ENCODE assay signal across 32 cellular contexts in genomic region chr14:82667006-82667405, GRCh38.
A peak's percentile ranks its signal among the peaks of the same experiment; 100 is the strongest.
DNase-seq lines count a peak whose midpoint lies in the region; ATAC-seq and TF ChIP-seq lines count a peak whose summit lies in the region.
"Had no signal": no experiment of that assay in that cellular context is flagged by ENCODE, and none has a peak within 500 bp of the region (broad histone marks: within the 10 kb centered on the region; RNA-seq: fewer than 3 reads in every experiment).

No MANE protein-coding gene starts in this region.

- intact Hi-C loops in MCF 10A (cut with micrococcal nuclease) (no loop called here), mammary epithelial cell (cut with micrococcal nuclease) (no loop called here), aorta (cut with DNase I) (no loop called here), uterus (cut with DNase I; ENCODE audit: low total_unique reads) (no loop called here)

- no peak overlapping the region for H3K14ac ChIP-seq in mesenchymal stem cell (ENCODE audit: low read length in 2 of 2)

- no peaks in the 10 kb centered on the region for H3K36me3 Mint-ChIP-seq in MCF 10A (ENCODE audit: insufficient read depth, unreplicated experiment)
- H3K36me3 Mint-ChIP-seq: activated naive CD4-positive, alpha-beta T cell treated with anti-CD3 and anti-CD28 coated beads, Interleukin-2, amount 50 U/mL, for 24 hours; naive thymus-derived CD4-positive, alpha-beta T cell had no signal

- H3K4me1 ChIP-seq in mammary epithelial cell (ENCODE audit: insufficient read depth, low read length) (no peaks in the 10 kb centered on the region), mesenchymal stem cell (ENCODE audit: control insufficient read depth, insufficient read depth, low read depth, low read length) (no peaks in the 10 kb centered on the region), aorta (ENCODE audit: control insufficient read depth in 1 of 2, insufficient read depth in 2 of 2, low read length in 2 of 2) (peaks cover 0 to 2% of the 10 kb centered on the region in 2 donors), uterus (no peaks in the 10 kb centered on the region)
- H3K4me1 ChIP-seq: esophagus muscularis mucosa had no signal

- TF ChIP-seq POLR2A in uterus (IDR thresholded peaks at IDR 0.05) = no peak

- no peak overlapping the region for H2BK12ac ChIP-seq in mesenchymal stem cell (ENCODE audit: low read length in 2 of 2)

- H2BK15ac ChIP-seq in mesenchymal stem cell (ENCODE audit: low read depth, poor library complexity, severe bottlenecking) = no peak overlapping the region

- H3K23ac ChIP-seq in mesenchymal stem cell (ENCODE audit: low read length in 2 of 2) = no peak overlapping the region

- in situ Hi-C loops in mammary epithelial cell (cut with MboI; ENCODE audit: low sequenced_read_pairs in 2 of 2) = no loop called here

- H3K4ac ChIP-seq in mesenchymal stem cell (ENCODE audit: low read depth in 1 of 2, low read length in 2 of 2) = no peak overlapping the region

- H3K27ac ChIP-seq in mammary epithelial cell (ENCODE audit: insufficient read depth, low read depth, low read length) (no peak overlapping the region), mesenchymal stem cell (ENCODE audit: low read length, poor library complexity, severe bottlenecking) (no peak overlapping the region), aorta (ENCODE audit: low read depth in 1 of 2, low read length in 2 of 2) (no peak overlapping the region), uterus (no peak overlapping the region)
- H3K27ac ChIP-seq: GM23248, VCaP had no signal

- H3K9me3 ChIP-seq in mammary epithelial cell (replicated peaks; ENCODE audit: insufficient read depth, low read length) = no peaks in the 10 kb centered on the region
- H3K9me3 ChIP-seq in mesenchymal stem cell (ENCODE audit: control insufficient read depth, low read length) = no peaks in the 10 kb centered on the region
- H3K9me3 ChIP-seq in aorta (ENCODE audit: control insufficient read depth, low read length) = no peaks in the 10 kb centered on the region
- H3K9me3 ChIP-seq in uterus = no peaks in the 10 kb centered on the region
- H3K9me3 ChIP-seq: ascending aorta, esophagus muscularis mucosa had no signal

- H3K27me3 Mint-ChIP-seq in MCF 10A (ENCODE audit: insufficient read depth, unreplicated experiment) = no peaks in the 10 kb centered on the region
- H3K27me3 Mint-ChIP-seq: activated CD4-positive, alpha-beta T cell treated with anti-CD3 and anti-CD28 coated beads for 36 hours; activated naive CD4-positive, alpha-beta T cell treated with anti-CD3 and anti-CD28 coated beads, Interleukin-2, amount 50 U/mL, for 24 hours; effector memory CD8-positive, alpha-beta T cell; naive thymus-derived CD4-positive, alpha-beta T cell; progenitor cell of endocrine pancreas had no signal

- POLR2A ChIA-PET in MCF 10A (lab: Yijun Ruan, JAX) = no interaction called here

- no peaks in the 10 kb centered on the region for H4K20me1 ChIP-seq in mammary epithelial cell (ENCODE audit: insufficient read depth, low read length)

- H3K27ac Mint-ChIP-seq in MCF 10A (ENCODE audit: low read depth, unreplicated experiment) = peak overlapping the region; percentile 74
- H3K27ac Mint-ChIP-seq: activated CD4-positive, alpha-beta T cell treated with anti-CD3 and anti-CD28 coated beads for 36 hours; activated CD8-positive, alpha-beta T cell treated with anti-CD3 and anti-CD28 coated beads, Interleukin-2, amount 10 ng/mL, durations not matched to agents 7 days and 5 days; activated naive CD4-positive, alpha-beta T cell treated with anti-CD3 and anti-CD28 coated beads, Interleukin-2, amount 50 U/mL, for 24 hours; activated T-helper 2 cell treated with anti-CD3 and anti-CD28 coated beads, Interferon-gamma antibody, Interleukin-2, Interleukin-4, amounts not matched to agents 10 μg/mL and 5 μg/mL and 100 μg/mL, durations not matched to agents 14 hours and 24 hours and 36 hours; effector memory CD8-positive, alpha-beta T cell; naive thymus-derived CD4-positive, alpha-beta T cell; progenitor cell of endocrine pancreas had no signal

- 75% methylated on average over 4 of the region's 4 CpGs for WGBS in mammary epithelial cell (ENCODE audit: low coverage, missing lambda C conversion rate)
- WGBS in mesenchymal stem cell = 91% methylated on average over 2 of the region's 4 CpGs
- 2 to 6% methylated on average over 4 of the region's 4 CpGs for WGBS in aorta, 2 donors

- H3K4me3 Mint-ChIP-seq in MCF 10A (ENCODE audit: unreplicated experiment) = no peak overlapping the region
- H3K4me3 Mint-ChIP-seq: activated CD4-positive, alpha-beta T cell treated with anti-CD3 and anti-CD28 coated beads for 36 hours; activated CD8-positive, alpha-beta T cell treated with anti-CD3 and anti-CD28 coated beads, Interleukin-2, amount 10 ng/mL, durations not matched to agents 7 days and 5 days; activated naive CD4-positive, alpha-beta T cell treated with anti-CD3 and anti-CD28 coated beads, Interleukin-2, amount 50 U/mL, for 24 hours; effector memory CD8-positive, alpha-beta T cell; naive thymus-derived CD4-positive, alpha-beta T cell had no signal

- H4K91ac ChIP-seq in mesenchymal stem cell (ENCODE audit: low read length) = no peak overlapping the region

- no peaks in the 10 kb centered on the region for H3K79me1 ChIP-seq in mesenchymal stem cell (replicated peaks; ENCODE audit: low read length, poor library complexity, severe bottlenecking)

- no peak overlapping the region for H2BK120ac ChIP-seq in mesenchymal stem cell (ENCODE audit: low read depth, low read length)

- no peak overlapping the region for H4K8ac ChIP-seq in mesenchymal stem cell (ENCODE audit: low read length)

- H2AFZ ChIP-seq in mammary epithelial cell (ENCODE audit: low read depth, low read length) = no peak overlapping the region
- no peak overlapping the region for H2AFZ ChIP-seq in mesenchymal stem cell (ENCODE audit: low read depth, low read length)
- H2AFZ ChIP-seq: GM23248 had no signal

- H3K79me2 ChIP-seq in mammary epithelial cell (ENCODE audit: insufficient read depth, low read length) = no peaks in the 10 kb centered on the region

- no peak overlapping the region for H2BK5ac ChIP-seq in mesenchymal stem cell (ENCODE audit: low read depth, low read length, poor library complexity, severe bottlenecking)

- H3K27me3 ChIP-seq in mammary epithelial cell (ENCODE audit: insufficient read depth, low read length) = no peaks in the 10 kb centered on the region
- no peaks in the 10 kb centered on the region for H3K27me3 ChIP-seq in mesenchymal stem cell (ENCODE audit: control insufficient read depth in 1 of 2, insufficient read depth in 1 of 2, low read length in 2 of 2)
- no peaks in the 10 kb centered on the region for H3K27me3 ChIP-seq in aorta (ENCODE audit: control insufficient read depth in 1 of 2, insufficient read depth in 2 of 2, low read length in 1 of 2)
- H3K27me3 ChIP-seq in uterus = no peaks in the 10 kb centered on the region
- H3K27me3 ChIP-seq: ascending aorta, esophagus muscularis mucosa had no signal

- H2AK5ac ChIP-seq in mesenchymal stem cell (ENCODE audit: low read length, severe bottlenecking) = no peak overlapping the region

- no TSS peak for BruUV-seq in MCF 10A (replicated peaks; lab: Mats Ljungman, UMichigan)
- no TSS peak for BruUV-seq in mammary epithelial cell (replicated peaks; lab: Mats Ljungman, UMichigan)

- peaks cover 6% of the 10 kb centered on the region for H3K4me1 Mint-ChIP-seq in MCF 10A (ENCODE audit: insufficient read depth, unreplicated experiment)
- H3K4me1 Mint-ChIP-seq: activated CD4-positive, alpha-beta T cell treated with anti-CD3 and anti-CD28 coated beads for 36 hours; activated naive CD4-positive, alpha-beta T cell treated with anti-CD3 and anti-CD28 coated beads, Interleukin-2, amount 50 U/mL, for 24 hours; naive thymus-derived CD4-positive, alpha-beta T cell had no signal

- no peak overlapping the region for H3K4me2 ChIP-seq in mammary epithelial cell (ENCODE audit: insufficient read depth, low read depth, low read length)
- no peak overlapping the region for H3K4me2 ChIP-seq in mesenchymal stem cell (ENCODE audit: low read length, poor library complexity, severe bottlenecking)

- dilution Hi-C loops in mammary epithelial cell (cut with HindIII; ENCODE audit: low sequenced_read_pairs) = no loop called here

- H3K9ac ChIP-seq in mammary epithelial cell (ENCODE audit: insufficient read depth, low read length) = no peak overlapping the region
- peak overlapping the region; percentile 54 for H3K9ac ChIP-seq in mesenchymal stem cell (ENCODE audit: low read length)
- H3K9ac ChIP-seq: GM23248 had no signal

- TF ChIP-seq CTCF in MCF 10A (IDR thresholded peaks at IDR 0.05; ENCODE audit: unreplicated experiment) (no peak), mammary epithelial cell (conservative IDR thresholded peaks at IDR 0.05 in 1 of 2, IDR thresholded peaks at IDR 0.05 in 1 of 2; ENCODE audit: extremely low read depth in 1 of 2, insufficient read depth in 1 of 2, low read depth in 1 of 2, low read length in 2 of 2) (no peak), uterus (IDR thresholded peaks at IDR 0.05) (no peak)

- ATAC-seq in aorta (ENCODE audit: low FRiP score) = peak; percentile 76
- ATAC-seq: activated CD4-positive, alpha-beta T cell treated with anti-CD3 and anti-CD28 coated beads for 36 hours; activated CD8-positive, alpha-beta T cell treated with anti-CD3 and anti-CD28 coated beads, Interleukin-2, amount 10 ng/mL, durations not matched to agents 7 days and 5 days; effector memory CD8-positive, alpha-beta T cell; naive thymus-derived CD4-positive, alpha-beta T cell had no signal

- no peaks in the 10 kb centered on the region for H3K36me3 ChIP-seq in mammary epithelial cell (ENCODE audit: insufficient read depth, low read length)
- H3K36me3 ChIP-seq in mesenchymal stem cell (ENCODE audit: control insufficient read depth in 1 of 2, insufficient read depth in 2 of 2, low read depth in 1 of 2, low read length in 2 of 2) = no peaks in the 10 kb centered on the region
- H3K36me3 ChIP-seq in aorta (ENCODE audit: control insufficient read depth in 1 of 2, insufficient read depth in 2 of 2, low read length in 1 of 2) = no peaks in the 10 kb centered on the region
- no peaks in the 10 kb centered on the region for H3K36me3 ChIP-seq in uterus
- H3K36me3 ChIP-seq: ascending aorta, esophagus muscularis mucosa had no signal

- no peak overlapping the region for H3K4me3 ChIP-seq in mammary epithelial cell (replicated peaks in 1 of 3; ENCODE audit: insufficient read depth in 1 of 3, low read depth in 2 of 3, low read length in 3 of 3)
- no peak overlapping the region for H3K4me3 ChIP-seq in mesenchymal stem cell (ENCODE audit: insufficient read depth in 1 of 2, low read depth in 1 of 2, low read length in 2 of 2)
- H3K4me3 ChIP-seq in aorta (ENCODE audit: low read length in 2 of 2) = no peak overlapping the region
- no peak overlapping the region for H3K4me3 ChIP-seq in uterus
- H3K4me3 ChIP-seq: ascending aorta, esophagus muscularis mucosa, GM23248 had no signal

- no peak overlapping the region for H3K18ac ChIP-seq in mesenchymal stem cell (ENCODE audit: low read depth in 1 of 2, low read length in 2 of 2)

- H3K9me3 Mint-ChIP-seq in MCF 10A (ENCODE audit: unreplicated experiment) = no peaks in the 10 kb centered on the region
- H3K9me3 Mint-ChIP-seq: activated naive CD4-positive, alpha-beta T cell treated with anti-CD3 and anti-CD28 coated beads, Interleukin-2, amount 50 U/mL, for 24 hours had no signal

- CTCF ChIA-PET in MCF 10A (lab: Yijun Ruan, JAX) (no interaction called here), mammary epithelial cell (lab: Charles Lee; ENCODE audit: low non-redundant PET) (no interaction called here)

- DNase-seq in MCF 10A (ENCODE audit: unreplicated experiment) = peak; percentile 20
- no peak for DNase-seq in mammary epithelial cell
- peak; percentile 83 for DNase-seq in fibroblast of the conjunctiva (ENCODE audit: low read depth)
- DNase-seq in mesenchymal stem cell = no peak
- no peak for DNase-seq in aorta
- DNase-seq in NCI-H1092 treated with DMSO at 0.1 percent for 48 hours (lab: John Stamatoyannopoulos, UW) = no peak
- no peak for DNase-seq in D341Med (ENCODE audit: low spot score)
- DNase-seq in uterus = no peak
- DNase-seq: 8988T; activated CD4-positive, alpha-beta T cell treated with anti-CD3 and anti-CD28 coated beads for 36 hours; activated CD8-positive, alpha-beta T cell treated with anti-CD3 and anti-CD28 coated beads, Interleukin-2, amount 10 ng/mL, durations not matched to agents 7 days and 5 days; C1 segment of cervical spinal cord; central memory CD4-positive, alpha-beta T cell; COR-L47; cortex of kidney; DMS79; effector memory CD8-positive, alpha-beta T cell; GM23248; islet precursor cell; midbrain; naive thymus-derived CD4-positive, alpha-beta T cell; NCI-H1048; NCI-H1694 treated with DMSO at 0.1 percent for 48 hours; NCI-H82; stimulated activated CD4-positive, alpha-beta T cell treated with anti-CD3 and anti-CD28 coated beads, Interleukin-4, amount 100 ng/mL, for 24 hours; T1000 had no signal

Comparison
In these comparisons a context has a peak if more than half of its experiments do, and no peak if none do; other contexts are left out.
1. DNase-seq: peak in MCF 10A (single experiment) and fibroblast of the conjunctiva (single experiment); none in mammary epithelial cell (single experiment), mesenchymal stem cell (single experiment), aorta (0 of 2), NCI-H1092 treated with DMSO at 0.1 percent for 48 hours (single experiment), D341Med (single experiment) and uterus (0 of 2).